ENCODE assay signal across 36 cellular contexts in genomic region chr7:107213193-107213788, GRCh38. TPM values are rescaled to one million over a fixed set of nuclear protein-coding genes. Genes with fewer than 3 reads are reported as not detected.
DNase-seq lines count a peak whose midpoint lies in the region; FAIRE-seq and TF ChIP-seq lines count a peak whose summit lies in the region.
"Had no signal": no experiment of that assay in that cellular context is flagged by ENCODE, and none has a peak within 500 bp of the region (broad histone marks: within the 10 kb centered on the region; RNA-seq: fewer than 3 reads in every experiment).

No MANE protein-coding gene starts in this region.

- H3K9ac ChIP-seq in kidney (ENCODE audit: low read length in 2 of 2): no peak overlapping the region

- TF ChIP-seq CTCF in 22Rv1 (IDR thresholded peaks at IDR 0.05) (peak; percentile 27), HFFc6 (IDR thresholded peaks at IDR 0.05) (0 out of 2 replicates have a peak, but pooled peaks have one; percentile 17), fibroblast of mammary gland (conservative IDR thresholded peaks at IDR 0.05; ENCODE audit: control insufficient read depth, insufficient read depth, low read depth, low read length) (peak; percentile 16), kidney (IDR thresholded peaks at IDR 0.05; ENCODE audit: borderline replicate concordance, extremely low read depth, insufficient read depth) (peak; percentile 34)

- H3K4me3 ChIP-seq in fibroblast of mammary gland (ENCODE audit: control insufficient read depth, low read depth, low read length) (no peak overlapping the region), kidney (ENCODE audit: low read length in 2 of 2) (no peak overlapping the region)
- H3K4me3 ChIP-seq: colonic mucosa, HAP-1, pancreas, Peyer's patch, spleen, thoracic aorta, uterus had no signal

- no peaks in the 10 kb centered on the region for H3K9me3 ChIP-seq in kidney (ENCODE audit: control insufficient read depth in 1 of 2, low read length in 2 of 2)
- H3K9me3 ChIP-seq: colonic mucosa, HAP-1, pancreas, Peyer's patch, thoracic aorta, uterus had no signal

- FAIRE-seq in kidney (lab: Jason Lieb, UNC): no peak
- FAIRE-seq: GM19239, pancreas had no signal

- intact Hi-C loops in kidney (cut with DNase I): no loop called here

- H3K27ac Mint-ChIP-seq in HFFc6: no peak overlapping the region
- H3K27ac Mint-ChIP-seq: activated naive CD8-positive, alpha-beta T cell; B cell had no signal

- H3K36me3 ChIP-seq in kidney (ENCODE audit: control insufficient read depth in 1 of 2, insufficient read depth in 2 of 2, low read length in 2 of 2): peaks cover 0 to 4% of the 10 kb centered on the region in 2 donors
- H3K36me3 ChIP-seq: HAP-1, pancreas, thoracic aorta, uterus had no signal

- no peaks in the 10 kb centered on the region for H3K4me1 ChIP-seq in kidney (ENCODE audit: control insufficient read depth in 1 of 2, insufficient read depth in 1 of 2, low read depth in 1 of 2, low read length in 2 of 2)
- H3K4me1 ChIP-seq: colonic mucosa, pancreas, Peyer's patch, spleen, uterus had no signal

- H3K27me3 Mint-ChIP-seq in HFFc6 (ENCODE audit: insufficient read depth): peaks cover 1% of the 10 kb centered on the region
- H3K27me3 Mint-ChIP-seq: activated naive CD8-positive, alpha-beta T cell; B cell; CD8-positive, alpha-beta memory T cell; stimulated activated naive CD8-positive, alpha-beta T cell treated with anti-CD3 and anti-CD28 coated beads, Interleukin-15, amount 100 ng/mL, for 72 hours had no signal

- H3K4me1 Mint-ChIP-seq in HFFc6 (ENCODE audit: low read depth): peaks cover 4% of the 10 kb centered on the region
- H3K4me1 Mint-ChIP-seq: B cell had no signal

- H3K27ac ChIP-seq in 22Rv1 (no peak overlapping the region), kidney (ENCODE audit: low read depth in 2 of 2, low read length in 2 of 2) (no peak overlapping the region)
- H3K27ac ChIP-seq: colonic mucosa, pancreas, Peyer's patch, spleen, thoracic aorta, uterus, WERI-Rb-1 had no signal

- DNase-seq in HFFc6: no peak
- DNase-seq in fibroblast of mammary gland (ENCODE audit: low read depth): no peak
- DNase-seq in kidney: no peak
- DNase-seq in DMS53 (lab: John Stamatoyannopoulos, UW): no peak
- no peak for DNase-seq in NCI-H2081 (lab: John Stamatoyannopoulos, UW)
- DNase-seq in NCI-H2227 (lab: John Stamatoyannopoulos, UW; ENCODE audit: unreplicated experiment): no peak
- DNase-seq in NCI-H2196 treated with DMSO at 0.1 percent for 48 hours (lab: John Stamatoyannopoulos, UW; ENCODE audit: unreplicated experiment): no peak
- DNase-seq: ACHN; activated CD4-positive, alpha-beta T cell treated with anti-CD3 and anti-CD28 coated beads for 48 hours; activated effector memory CD4-positive, alpha-beta T cell treated with anti-CD3 and anti-CD28 coated beads, Interleukin-2, amount 50 U/mL, for 16 hours; activated T-cell treated with anti-CD3 and anti-CD28 coated beads for 4 hours; CD8-positive, alpha-beta memory T cell; colonic mucosa; effector CD8-positive, alpha-beta T cell; erythroblast; foreskin fibroblast; Kasumi-1; NCI-H1417 treated with DMSO at 0.1 percent for 48 hours; NCI-H2081 treated with DMSO at 0.1 percent for 48 hours; NCI-H345; NCI-H69; pancreas; Peyer's patch; retina; spleen; stimulated activated CD8-positive, alpha-beta memory T cell treated with anti-CD3 and anti-CD28 coated beads, Interleukin-4, amount 100 ng/mL, for 48 hours; stimulated activated naive CD8-positive, alpha-beta T cell treated with anti-CD3 and anti-CD28 coated beads, Interleukin-15, amount 100 ng/mL, for 72 hours; T1000; uterus; WERI-Rb-1 had no signal

- H3K9me3 Mint-ChIP-seq in HFFc6: no peaks in the 10 kb centered on the region

- H3K4me3 Mint-ChIP-seq in HFFc6: no peak overlapping the region
- H3K4me3 Mint-ChIP-seq: activated naive CD8-positive, alpha-beta T cell; B cell; stimulated activated naive CD8-positive, alpha-beta T cell treated with anti-CD3 and anti-CD28 coated beads, Interleukin-15, amount 100 ng/mL, for 72 hours had no signal

- H3K36me3 Mint-ChIP-seq in HFFc6 (ENCODE audit: low read depth): peaks cover 23% of the 10 kb centered on the region

RNA-seq across cellular contexts. Expression of gene HBP1, which starts 44.5 kb away (rescaled TPM):
- 10 to 100 TPM; 22.8 to 34.4 (median 28.5) TPM for total RNA-seq in HFFc6 (2021; fragmentation: NEBNext Ultra II Directional; extraction: Animal tissue kit (Norgen Biotek cat#: 25700))
- total RNA-seq in kidney: 64.4 TPM
- 29.3 TPM for polyA plus RNA-seq in kidney (ENCODE audit: insufficient read depth, low read depth, low replicate concordance)
